In the genomic region with DNA sequence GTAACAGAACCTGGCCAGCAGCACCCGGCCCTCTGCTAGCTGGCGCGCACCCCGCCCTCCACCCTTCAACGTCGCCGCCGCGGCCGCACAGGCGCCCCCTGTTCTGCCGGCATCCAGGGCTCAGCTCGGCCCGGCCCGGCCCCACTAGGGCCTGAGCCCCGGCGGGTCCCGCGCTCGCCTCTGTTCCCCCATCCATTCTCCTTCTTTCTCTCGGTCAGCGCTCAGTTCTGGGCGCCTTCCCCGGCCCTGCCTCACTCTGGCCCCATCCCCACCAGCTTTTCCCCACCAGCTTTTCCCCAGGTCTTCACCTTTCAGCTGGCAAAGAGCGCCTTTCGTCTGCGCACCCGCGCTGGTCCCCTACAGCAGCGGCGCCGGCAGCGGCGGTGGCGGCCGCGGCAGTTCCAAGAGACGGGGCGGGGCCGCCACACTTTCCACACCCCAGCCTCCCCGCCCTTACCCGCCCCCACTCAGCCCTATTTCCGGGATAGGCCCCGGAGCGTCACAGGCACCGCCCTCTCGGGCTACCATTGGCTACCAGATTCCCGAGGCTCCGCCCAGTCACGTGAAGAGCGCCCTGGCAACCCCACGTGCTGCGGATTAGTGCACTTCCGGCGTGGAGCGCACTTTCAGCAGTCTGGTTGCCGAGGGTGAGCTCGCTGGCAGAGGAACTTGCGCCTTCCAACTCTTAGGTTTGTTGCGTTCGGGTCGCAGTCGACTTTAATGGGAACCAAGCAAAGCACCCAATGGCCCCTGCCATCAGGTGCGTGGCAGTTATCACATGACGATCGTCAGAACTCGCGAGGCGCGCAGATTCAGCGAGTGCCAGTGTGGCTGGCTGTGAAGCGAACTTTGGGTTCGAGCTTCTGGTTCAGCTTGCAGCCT, we compare ENCODE assay signal across 8 cellular contexts. TPM values are rescaled to one million over a fixed set of nuclear protein-coding genes. Genes with fewer than 3 reads are reported as not detected.
DNase-seq lines count a peak whose midpoint lies in the region; ATAC-seq and TF ChIP-seq lines count a peak whose summit lies in the region.

A gene (minus strand): TSS at position 403 of the 882 bp plus-strand sequence. CDS start 831 bp downstream, outside the sequence.

- H3K79me2 ChIP-seq in HCT116 (ENCODE audit: insufficient read depth, low read length) (no peaks in the 10 kb centered on the region), MM.1S (ENCODE audit: low read length) (no peaks in the 10 kb centered on the region), osteoblast (ENCODE audit: insufficient read depth, low read length) (peaks cover 28% of the 10 kb centered on the region)

- H3K4me1 Mint-ChIP-seq in activated naive CD4-positive, alpha-beta T cell treated with anti-CD3 and anti-CD28 coated beads, Interleukin-2, amount 10 ng/mL, durations not matched to agents 7 days and 5 days = peaks cover 27% of the 10 kb centered on the region
- no peaks in the 10 kb centered on the region for H3K4me1 Mint-ChIP-seq in glutamatergic neuron (ENCODE audit: low read depth, unreplicated experiment)

- H2AFZ ChIP-seq in HCT116 (ENCODE audit: low read depth, low read length, poor library complexity, severe bottlenecking) = no peak within 1 kb of the TSS
- peak within 1 kb of the TSS; percentile 76 for H2AFZ ChIP-seq in MM.1S (ENCODE audit: low read length)
- H2AFZ ChIP-seq in osteoblast (ENCODE audit: low read length) = peak within 1 kb of the TSS; percentile 68

- no peak for TF ChIP-seq RAD21 in HCT116 (IDR thresholded peaks at IDR 0.05; ENCODE audit: low read depth)

- H3K4me1 ChIP-seq in HCT116 (ENCODE audit: control insufficient read depth in 1 of 2, insufficient read depth in 2 of 2, low read length in 2 of 2) = peaks cover 4 to 18% of the 10 kb centered on the region in 2 experiments; a peak in 3 of 4 replicates
- 0 out of 2 replicates have a peak, but pooled peaks cover 7% of the 10 kb centered on the region for H3K4me1 ChIP-seq in MM.1S (ENCODE audit: low read length)
- H3K4me1 ChIP-seq in osteoblast (ENCODE audit: insufficient read depth, low read length) = peaks cover 10% of the 10 kb centered on the region
- peaks cover 4 to 13% of the 10 kb centered on the region in 2 donors for H3K4me1 ChIP-seq in thoracic aorta (ENCODE audit: control insufficient read depth in 1 of 2, low read depth in 2 of 2)

- no peaks in the 10 kb centered on the region for H3K27me3 ChIP-seq in HCT116 (ENCODE audit: insufficient read depth, low read length)
- no peaks in the 10 kb centered on the region for H3K27me3 ChIP-seq in MM.1S (replicated peaks; ENCODE audit: insufficient read depth, low read length)
- no peaks in the 10 kb centered on the region for H3K27me3 ChIP-seq in osteoblast (ENCODE audit: insufficient read depth, low read length)
- H3K27me3 ChIP-seq in thoracic aorta (replicated peaks; ENCODE audit: insufficient read depth) = no peaks in the 10 kb centered on the region

- H3K27ac Mint-ChIP-seq in activated naive CD4-positive, alpha-beta T cell treated with anti-CD3 and anti-CD28 coated beads, Interleukin-2, amount 10 ng/mL, durations not matched to agents 7 days and 5 days = peak within 1 kb of the TSS; percentile 90
- peak within 1 kb of the TSS; percentile 59 for H3K27ac Mint-ChIP-seq in glutamatergic neuron (ENCODE audit: unreplicated experiment)

- no peaks in the 10 kb centered on the region; a peak in 1 of 4 replicates for H3K9me3 ChIP-seq in HCT116 (ENCODE audit: control insufficient read depth in 1 of 2, insufficient read depth in 1 of 2, low read depth in 1 of 2, low read length in 2 of 2)
- no peaks in the 10 kb centered on the region for H3K9me3 ChIP-seq in MM.1S (replicated peaks; ENCODE audit: insufficient read depth, low read length)
- peaks cover 8% of the 10 kb centered on the region for H3K9me3 ChIP-seq in osteoblast (ENCODE audit: low read depth, low read length)
- peaks cover 8% of the 10 kb centered on the region for H3K9me3 ChIP-seq in thoracic aorta

- H3K4me3 ChIP-seq in HCT116 (replicated peaks in 1 of 2; ENCODE audit: low read depth in 1 of 2, low read length in 2 of 2) (peak within 1 kb of the TSS; percentile 64 to 80), MM.1S (ENCODE audit: low read length) (peak within 1 kb of the TSS; percentile 69), osteoblast (ENCODE audit: insufficient read depth, low read length) (peak within 1 kb of the TSS; percentile 86), thoracic aorta (peak within 1 kb of the TSS; percentile 85)

- ATAC-seq in HCT116 (peak; percentile 97), thoracic aorta (ENCODE audit: insufficient number of reproducible peaks, low FRiP score, low read depth) (peak; percentile 88)

- DNase-seq in GF-D8 (lab: John Stamatoyannopoulos, UW) (peak; percentile 92), HCT116 (ENCODE audit: low read depth, low spot score) (peak; percentile 91), MM.1S (peak; percentile 98), SK-N-DZ (ENCODE audit: low spot score) (peak; percentile 97), glutamatergic neuron (peak; percentile 95), osteoblast (ENCODE audit: insufficient read length, low spot score, missing footprints) (peak; percentile 98), thoracic aorta (ENCODE audit: low spot score) (peak; percentile 93)
- DNase-seq in activated naive CD4-positive, alpha-beta T cell treated with anti-CD3 and anti-CD28 coated beads, Interleukin-2, amount 10 ng/mL, durations not matched to agents 7 days and 5 days = peak; percentile 98

- no peak for TF ChIP-seq POLR2A in HCT116 (IDR thresholded peaks at IDR 0.05; ENCODE audit: borderline replicate concordance, extremely low read depth, insufficient read depth, insufficient read length)

- H4K20me1 ChIP-seq in HCT116 (ENCODE audit: insufficient read depth) = no peaks in the 10 kb centered on the region
- H4K20me1 ChIP-seq in MM.1S (ENCODE audit: insufficient read depth, low read length) = no peaks in the 10 kb centered on the region
- no peaks in the 10 kb centered on the region for H4K20me1 ChIP-seq in osteoblast (ENCODE audit: insufficient read depth, low read length)

- CTCF ChIA-PET in HCT116 (lab: Charles Lee) = interaction anchor here (1.1 kb wide), 1 partner anchor 60 kb away, joined by 4 read pairs; no protein-coding TSS in a partner anchor
- CTCF ChIA-PET in activated naive CD4-positive, alpha-beta T cell treated with anti-CD3 and anti-CD28 coated beads, Interleukin-2, amount 10 ng/mL, durations not matched to agents 7 days and 5 days (lab: Charles Lee) = interaction anchor here (0.6 kb wide), 1 partner anchor 143 kb away, joined by 7 read pairs; no protein-coding TSS in a partner anchor

- H3K36me3 ChIP-seq in HCT116 (ENCODE audit: control insufficient read depth in 1 of 2, insufficient read depth in 2 of 2, low read length in 2 of 2) (no peaks in the 10 kb centered on the region), MM.1S (replicated peaks; ENCODE audit: insufficient read depth, low read length) (no peaks in the 10 kb centered on the region), osteoblast (ENCODE audit: insufficient read depth, low read length) (no peaks in the 10 kb centered on the region), thoracic aorta (no peaks in the 10 kb centered on the region)

- no TSS peak for BruUV-seq in HCT116 (replicated peaks; lab: Mats Ljungman, UMichigan)

- H3K27me3 Mint-ChIP-seq in activated naive CD4-positive, alpha-beta T cell treated with anti-CD3 and anti-CD28 coated beads, Interleukin-2, amount 10 ng/mL, durations not matched to agents 7 days and 5 days = peaks cover 17% of the 10 kb centered on the region
- H3K27me3 Mint-ChIP-seq in glutamatergic neuron (ENCODE audit: unreplicated experiment) = peaks cover 3% of the 10 kb centered on the region

- peaks cover 15% of the 10 kb centered on the region for H3K9me3 Mint-ChIP-seq in activated naive CD4-positive, alpha-beta T cell treated with anti-CD3 and anti-CD28 coated beads, Interleukin-2, amount 10 ng/mL, durations not matched to agents 7 days and 5 days
- peaks cover 10% of the 10 kb centered on the region for H3K9me3 Mint-ChIP-seq in glutamatergic neuron (ENCODE audit: unreplicated experiment)

- RAD21 ChIA-PET in HCT116 (lab: Charles Lee; ENCODE audit: low non-redundant PET in 1 of 2, low total read pairs in 2 of 2, uncharacterized antibody in 2 of 2, unreplicated experiment in 2 of 2) = no interaction called here

- TF ChIP-seq CTCF in HCT116 (IDR thresholded peaks at IDR 0.05 in 2 of 3, conservative IDR thresholded peaks at IDR 0.05 in 1 of 3; ENCODE audit: borderline replicate concordance in 1 of 3, insufficient read depth in 1 of 3, low read depth in 2 of 3, low read length in 2 of 3) (no peak), MM.1S (IDR thresholded peaks at IDR 0.05; ENCODE audit: low read length) (no peak), glutamatergic neuron (IDR thresholded peaks at IDR 0.05; ENCODE audit: partially characterized antibody, unreplicated experiment) (no peak), osteoblast (IDR thresholded peaks at IDR 0.05; ENCODE audit: extremely low read depth, low read depth, low read length) (no peak), thoracic aorta (IDR thresholded peaks at IDR 0.05) (no peak)

- H3K9ac ChIP-seq in HCT116 (ENCODE audit: low read length) (peak within 1 kb of the TSS; percentile 76), MM.1S (ENCODE audit: low read length) (peak within 1 kb of the TSS; percentile 47; the same call in 1 of the 2 replicates)

- intact Hi-C loops in HCT116 (cut with micrococcal nuclease) = no loop called here

- H3F3A ChIP-seq in MM.1S (ENCODE audit: insufficient read depth, low read length) = peaks cover 8% of the 10 kb centered on the region; the same call in 1 of the 2 replicates

- peaks cover 8% of the 10 kb centered on the region for H3K36me3 Mint-ChIP-seq in activated naive CD4-positive, alpha-beta T cell treated with anti-CD3 and anti-CD28 coated beads, Interleukin-2, amount 10 ng/mL, durations not matched to agents 7 days and 5 days
- peaks cover 8% of the 10 kb centered on the region for H3K36me3 Mint-ChIP-seq in glutamatergic neuron (ENCODE audit: unreplicated experiment)

- H3K27ac ChIP-seq in HCT116 (ENCODE audit: low read depth, low read length) (peak within 1 kb of the TSS; percentile 51; the same call in 1 of the 2 replicates), MM.1S (ENCODE audit: low read length) (no peak within 1 kb of the TSS), osteoblast (ENCODE audit: low read depth, low read length) (peak within 1 kb of the TSS; percentile 74), thoracic aorta (peak within 1 kb of the TSS; percentile 67)

- peak within 1 kb of the TSS; percentile 95 for H3K4me3 Mint-ChIP-seq in activated naive CD4-positive, alpha-beta T cell treated with anti-CD3 and anti-CD28 coated beads, Interleukin-2, amount 10 ng/mL, durations not matched to agents 7 days and 5 days
- H3K4me3 Mint-ChIP-seq in glutamatergic neuron (ENCODE audit: unreplicated experiment) = peak within 1 kb of the TSS; percentile 97

- POLR2A ChIA-PET in HCT116 (lab: Charles Lee) = interaction anchor here (0.6 to 1.1 kb wide), 2 partner anchors 11 to 39 kb away, joined by 3 to 4 read pairs; a partner anchor contains a TSS

- H3K4me2 ChIP-seq in HCT116 (ENCODE audit: low read length) (peak within 1 kb of the TSS; percentile 89), MM.1S (ENCODE audit: low read depth, low read length) (peak within 1 kb of the TSS; percentile 92), osteoblast (ENCODE audit: insufficient read depth, low read length) (peak within 1 kb of the TSS; percentile 90)

- H3K9me2 ChIP-seq in HCT116 (ENCODE audit: insufficient read depth) (no peaks in the 10 kb centered on the region), MM.1S (replicated peaks; ENCODE audit: insufficient read depth, low read length) (no peaks in the 10 kb centered on the region)

RNA-seq across cellular contexts. Expression of the gene that starts here (rescaled TPM):
- total RNA-seq in HCT116 (2021; ENCODE audit: unreplicated experiment) (19.4 TPM), glutamatergic neuron (ENCODE audit: unreplicated experiment) (10.2 TPM), osteoblast (12.3 and 13.3 TPM in 2 replicates), thoracic aorta (10 to 100 TPM in 1 of 2 donors, 1 to 10 TPM in 1; 7.4 to 12.2 TPM)
- 9.3 and 10.5 TPM in 2 replicates for polyA plus RNA-seq in HCT116 (2012)
- 2.9 and 5.5 TPM in 2 replicates for polyA plus RNA-seq in SK-N-DZ (2014; cell fraction: cytosol; rRNA removed)
- polyA plus RNA-seq in SK-N-DZ (2014; cell fraction: nucleus; rRNA removed) = 1.6 and 5.9 TPM in 2 replicates
